ENCODE assay signal across 15 cellular contexts in genomic region chr18:79503406-79503805, GRCh38.
A peak's percentile ranks its signal among the peaks of the same experiment; 100 is the strongest.
DNase-seq lines count a peak whose midpoint lies in the region; ATAC-seq and TF ChIP-seq lines count a peak whose summit lies in the region.
"Had no signal": no experiment of that assay in that cellular context is flagged by ENCODE, and none has a peak within 500 bp of the region (broad histone marks: within the 10 kb centered on the region; RNA-seq: fewer than 3 reads in every experiment).

No MANE protein-coding gene starts in this region.

- no peak for DNase-seq in stimulated activated naive CD8-positive, alpha-beta T cell treated with anti-CD3 and anti-CD28 coated beads, Interleukin-15, Interleukin-2, amounts not matched to agents 100 U/mL and 50 U/mL, for 24 hours
- peak; percentile 0 for DNase-seq in activated naive CD8-positive, alpha-beta T cell treated with anti-CD3 and anti-CD28 coated beads for 36 hours
- peak; percentile 66 for DNase-seq in osteocyte (ENCODE audit: extremely low spot score, unreplicated experiment)
- DNase-seq in middle frontal gyrus (ENCODE audit: extremely low spot score, low spot score) = no peak
- no peak for DNase-seq in NCI-H2227 (lab: John Stamatoyannopoulos, UW; ENCODE audit: unreplicated experiment)
- no peak for DNase-seq in HuH-7.5 (ENCODE audit: low spot score)
- DNase-seq: anterior cingulate cortex; Caco-2; hypothalamus; NCI-H1930; NCI-H345; stimulated activated naive CD8-positive, alpha-beta T cell treated with anti-CD3 and anti-CD28 coated beads, Interleukin-15, amount 100 ng/mL, for 72 hours had no signal

- H3K27ac Mint-ChIP-seq in stimulated activated naive CD8-positive, alpha-beta T cell treated with anti-CD3 and anti-CD28 coated beads, Interleukin-15, Interleukin-2, amounts not matched to agents 100 ng/mL and 50 ng/mL, for 24 hours = peak overlapping the region; percentile 91
- peak overlapping the region; percentile 88 for H3K27ac Mint-ChIP-seq in activated naive CD8-positive, alpha-beta T cell treated with anti-CD3 and anti-CD28 coated beads for 36 hours
- H3K27ac Mint-ChIP-seq in osteocyte (ENCODE audit: unreplicated experiment) = no peak overlapping the region

- peaks cover 15% of the 10 kb centered on the region for H3K9me3 Mint-ChIP-seq in stimulated activated naive CD8-positive, alpha-beta T cell treated with anti-CD3 and anti-CD28 coated beads, Interleukin-15, Interleukin-2, amounts not matched to agents 100 ng/mL and 50 ng/mL, for 24 hours
- peaks cover 23% of the 10 kb centered on the region for H3K9me3 Mint-ChIP-seq in activated naive CD8-positive, alpha-beta T cell treated with anti-CD3 and anti-CD28 coated beads for 36 hours
- H3K9me3 Mint-ChIP-seq in osteocyte (ENCODE audit: unreplicated experiment) = peaks cover 22% of the 10 kb centered on the region

- peaks cover 63% of the 10 kb centered on the region for H3K4me1 Mint-ChIP-seq in stimulated activated naive CD8-positive, alpha-beta T cell treated with anti-CD3 and anti-CD28 coated beads, Interleukin-15, Interleukin-2, amounts not matched to agents 100 ng/mL and 50 ng/mL, for 24 hours (ENCODE audit: low read depth)
- H3K4me1 Mint-ChIP-seq in activated naive CD8-positive, alpha-beta T cell treated with anti-CD3 and anti-CD28 coated beads for 36 hours = peaks cover 58% of the 10 kb centered on the region
- peaks cover 13% of the 10 kb centered on the region for H3K4me1 Mint-ChIP-seq in osteocyte (ENCODE audit: unreplicated experiment)

- H3K36me3 Mint-ChIP-seq in stimulated activated naive CD8-positive, alpha-beta T cell treated with anti-CD3 and anti-CD28 coated beads, Interleukin-15, Interleukin-2, amounts not matched to agents 100 ng/mL and 50 ng/mL, for 24 hours (ENCODE audit: low read depth) = peaks cover 47% of the 10 kb centered on the region
- peaks cover 57% of the 10 kb centered on the region for H3K36me3 Mint-ChIP-seq in activated naive CD8-positive, alpha-beta T cell treated with anti-CD3 and anti-CD28 coated beads for 36 hours
- peaks cover 5% of the 10 kb centered on the region for H3K36me3 Mint-ChIP-seq in osteocyte (ENCODE audit: unreplicated experiment)

- H3K27me3 Mint-ChIP-seq in stimulated activated naive CD8-positive, alpha-beta T cell treated with anti-CD3 and anti-CD28 coated beads, Interleukin-15, Interleukin-2, amounts not matched to agents 100 ng/mL and 50 ng/mL, for 24 hours = no peaks in the 10 kb centered on the region
- no peaks in the 10 kb centered on the region for H3K27me3 Mint-ChIP-seq in activated naive CD8-positive, alpha-beta T cell treated with anti-CD3 and anti-CD28 coated beads for 36 hours
- peaks cover under 1% of the 10 kb centered on the region for H3K27me3 Mint-ChIP-seq in osteocyte (ENCODE audit: unreplicated experiment)
- H3K27me3 Mint-ChIP-seq: central memory CD8-positive, alpha-beta T cell; stimulated activated naive CD8-positive, alpha-beta T cell treated with anti-CD3 and anti-CD28 coated beads, Interleukin-15, amount 100 ng/mL, for 72 hours; T-helper 17 cell had no signal

- no peak overlapping the region for H3K4me3 Mint-ChIP-seq in stimulated activated naive CD8-positive, alpha-beta T cell treated with anti-CD3 and anti-CD28 coated beads, Interleukin-15, Interleukin-2, amounts not matched to agents 100 ng/mL and 50 ng/mL, for 24 hours
- H3K4me3 Mint-ChIP-seq in activated naive CD8-positive, alpha-beta T cell treated with anti-CD3 and anti-CD28 coated beads for 36 hours = no peak overlapping the region
- no peak overlapping the region for H3K4me3 Mint-ChIP-seq in osteocyte (ENCODE audit: unreplicated experiment)
- H3K4me3 Mint-ChIP-seq: central memory CD8-positive, alpha-beta T cell had no signal

- TF ChIP-seq CTCF in osteocyte (IDR thresholded peaks at IDR 0.05) = no peak

- no peak for ATAC-seq in stimulated activated naive CD8-positive, alpha-beta T cell treated with anti-CD3 and anti-CD28 coated beads, Interleukin-15, Interleukin-2, amounts not matched to agents 100 U/mL and 50 U/mL, for 24 hours
- ATAC-seq: T-helper 17 cell had no signal

Comparison
In these comparisons a context has a peak if more than half of its experiments do, and no peak if none do; other contexts are left out.
1. DNase-seq: peak in activated naive CD8-positive, alpha-beta T cell treated with anti-CD3 and anti-CD28 coated beads for 36 hours (single experiment) and osteocyte (single experiment); none in stimulated activated naive CD8-positive, alpha-beta T cell treated with anti-CD3 and anti-CD28 coated beads, Interleukin-15, Interleukin-2, amounts not matched to agents 100 U/mL and 50 U/mL, for 24 hours (single experiment), middle frontal gyrus (single experiment), NCI-H2227 (single experiment) and HuH-7.5 (single experiment).